Comparison of ENCODE assay signal across 8 cellular contexts in genomic region chr6:42450314-42451145, GRCh38. TPM values are rescaled to one million over a fixed set of nuclear protein-coding genes. Genes with fewer than 3 reads are reported as not detected.
DNase-seq lines count a peak whose midpoint lies in the region; ATAC-seq and TF ChIP-seq lines count a peak whose summit lies in the region.

No MANE protein-coding gene starts in this region.

- ATAC-seq in HG02623 (IDR thresholded peaks at IDR 0.05; ENCODE audit: unreplicated experiment) = no peak

- peak overlapping the region; percentile 87 for H3K27ac Mint-ChIP-seq in activated naive CD8-positive, alpha-beta T cell treated with anti-CD3 and anti-CD28 coated beads for 36 hours

- H3K9ac ChIP-seq in ES-I3 (ENCODE audit: low read depth, low read length) = peak overlapping the region; percentile 75

- peaks cover 1% of the 10 kb centered on the region for H3K9me3 Mint-ChIP-seq in activated naive CD8-positive, alpha-beta T cell treated with anti-CD3 and anti-CD28 coated beads for 36 hours

- no peak for TF ChIP-seq CTCF in GM10266 (IDR thresholded peaks at IDR 0.05; ENCODE audit: control insufficient read depth, insufficient read depth, low read depth, missing control alignments)

- H3K4me1 Mint-ChIP-seq in activated naive CD8-positive, alpha-beta T cell treated with anti-CD3 and anti-CD28 coated beads for 36 hours = peaks cover 48% of the 10 kb centered on the region

- H3K36me3 Mint-ChIP-seq in activated naive CD8-positive, alpha-beta T cell treated with anti-CD3 and anti-CD28 coated beads for 36 hours = peaks cover 12% of the 10 kb centered on the region

- DNase-seq in MV-4-11 (lab: John Stamatoyannopoulos, UW) = peak; percentile 32
- peak; percentile 46 for DNase-seq in activated naive CD8-positive, alpha-beta T cell treated with anti-CD3 and anti-CD28 coated beads for 36 hours
- peak; percentile 44 for DNase-seq in iris pigment epithelial cell (ENCODE audit: low read depth)
- peak; percentile 16 to 27 for DNase-seq in stimulated activated CD8-positive, alpha-beta memory T cell treated with anti-CD3 and anti-CD28 coated beads, Interleukin-2, amount 100 ng/mL, for 48 hours (ENCODE audit: low read depth in 2 of 2)
- no peak for DNase-seq in GM10266 (ENCODE audit: extremely low spot score)
- DNase-seq in glomerular visceral epithelial cell (ENCODE audit: extremely low spot score) = no peak

- H3K9me3 ChIP-seq in ES-I3 (ENCODE audit: control insufficient read depth, insufficient read depth, low read length) = no peaks in the 10 kb centered on the region

- peak overlapping the region; percentile 94 for H3K4me3 Mint-ChIP-seq in activated naive CD8-positive, alpha-beta T cell treated with anti-CD3 and anti-CD28 coated beads for 36 hours

- H3K4me1 ChIP-seq in ES-I3 (ENCODE audit: insufficient read depth, low read length) = peaks cover 7% of the 10 kb centered on the region

- no peaks in the 10 kb centered on the region for H3K36me3 ChIP-seq in ES-I3 (ENCODE audit: insufficient read depth, low read length)

- peaks cover 10% of the 10 kb centered on the region for H3K27me3 Mint-ChIP-seq in activated naive CD8-positive, alpha-beta T cell treated with anti-CD3 and anti-CD28 coated beads for 36 hours

RNA-seq across cellular contexts. Expression of gene TRERF1, which starts 1.2 kb away (rescaled TPM):
- 1 to 10 TPM; 6.5 to 6.9 TPM for total RNA-seq in activated naive CD8-positive, alpha-beta T cell treated with anti-CD3 and anti-CD28 coated beads for 36 hours

Comparison
In these comparisons a context has a peak if more than half of its experiments do, and no peak if none do; other contexts are left out.
1. DNase-seq: peak in MV-4-11 (single experiment), activated naive CD8-positive, alpha-beta T cell treated with anti-CD3 and anti-CD28 coated beads for 36 hours (single experiment), iris pigment epithelial cell (single experiment) and stimulated activated CD8-positive, alpha-beta memory T cell treated with anti-CD3 and anti-CD28 coated beads, Interleukin-2, amount 100 ng/mL, for 48 hours (2 of 2); none in GM10266 (single experiment) and glomerular visceral epithelial cell (single experiment).